In the genomic region with DNA sequence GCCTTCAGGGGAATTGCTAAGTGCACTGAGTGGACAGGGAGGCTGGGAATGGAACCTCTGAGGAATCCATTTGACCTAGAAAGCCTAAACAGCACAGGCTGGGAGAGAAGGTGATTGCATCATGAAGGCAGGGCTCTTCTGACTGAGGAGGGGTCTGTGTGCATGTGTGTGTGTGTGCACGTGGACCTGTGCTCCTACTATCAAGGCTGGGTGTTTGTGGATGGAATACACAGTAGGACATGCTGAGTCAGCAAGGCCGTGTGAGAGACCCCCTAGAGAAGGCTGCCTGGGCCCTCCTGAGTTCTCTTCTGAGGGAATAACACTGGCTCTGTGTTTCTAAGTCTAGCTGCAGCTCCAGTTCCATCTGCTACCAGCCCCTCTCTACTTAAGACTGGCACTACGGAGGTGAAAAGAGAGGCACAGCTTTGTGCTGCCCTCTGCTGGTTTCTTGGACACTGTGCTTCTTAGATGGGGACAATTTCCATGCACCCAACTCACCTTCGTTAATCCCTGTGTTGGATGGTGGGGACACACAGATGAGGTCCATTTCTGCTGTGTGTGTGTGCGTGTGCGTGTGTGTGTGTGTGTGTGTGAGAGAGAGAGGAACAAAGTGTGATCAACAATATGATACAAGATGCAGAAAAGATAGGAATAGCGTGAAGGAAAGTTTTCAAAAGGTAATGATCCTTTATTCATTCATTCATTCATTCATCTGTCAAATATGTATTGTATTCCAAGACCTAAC, we compare ENCODE assay signal across 8 cellular contexts. TPM values are rescaled to one million over a fixed set of nuclear protein-coding genes. Genes with fewer than 3 reads are reported as not detected.
DNase-seq lines count a peak whose midpoint lies in the region; ATAC-seq and TF ChIP-seq lines count a peak whose summit lies in the region.

No MANE protein-coding gene starts in this region.

- no TSS peak for BruUV-seq in Panc1 (replicated peaks; lab: Mats Ljungman, UMichigan)

- TF ChIP-seq CTCF in LNCAP (IDR thresholded peaks at IDR 0.05) (peak; percentile 90), Panc1 (IDR thresholded peaks at IDR 0.05) (peak; percentile 94), neutrophil (IDR thresholded peaks at IDR 0.05) (peak; percentile 80), suprapubic skin (IDR thresholded peaks at IDR 0.05) (peak; percentile 76 to 79)

- ATAC-seq in GM21576 (IDR thresholded peaks at IDR 0.05; ENCODE audit: unreplicated experiment) (peak; percentile 75), Panc1 (peak; percentile 97)

- H3K9me3 ChIP-seq in Panc1 (ENCODE audit: control insufficient read depth, insufficient read depth, low read depth, low read length) (no peaks in the 10 kb centered on the region), neutrophil (no peaks in the 10 kb centered on the region), suprapubic skin (no peaks in the 10 kb centered on the region)

- no peak overlapping the region for H3K27ac ChIP-seq in Panc1 (ENCODE audit: low read length)
- H3K27ac ChIP-seq in neutrophil, result no peak overlapping the region
- H3K27ac ChIP-seq in suprapubic skin, result no peak overlapping the region

- in situ Hi-C loops in Panc1 (cut with HindIII; ENCODE audit: low pct_unique_long_range_greater_than_20kb, low sequenced_read_pairs), result no loop called here

- H3K4me1 ChIP-seq in Panc1 (ENCODE audit: control insufficient read depth, insufficient read depth, low read length), result peaks cover 3% of the 10 kb centered on the region; the same call in 1 of the 2 replicates
- H3K4me1 ChIP-seq in neutrophil (ENCODE audit: control insufficient read depth in 1 of 2, insufficient read depth in 1 of 2, low read depth in 1 of 2, low read length in 1 of 2), result no peaks in the 10 kb centered on the region
- H3K4me1 ChIP-seq in suprapubic skin, result peaks cover 6% of the 10 kb centered on the region

- POLR2A ChIA-PET in Panc1 (lab: Charles Lee), result no interaction called here

- no peak for TF ChIP-seq POLR2A in suprapubic skin (IDR thresholded peaks at IDR 0.05)

- DNase-seq in D341Med (ENCODE audit: low spot score) (peak; percentile 77), Panc1 (ENCODE audit: low read depth, low spot score) (peak; percentile 77), activated T-cell treated with anti-CD3 and anti-CD28 coated beads for 48 hours (ENCODE audit: low read depth) (peak; percentile 40), fibroblast of peridontal ligament (ENCODE audit: extremely low read depth) (peak; percentile 92), suprapubic skin (ENCODE audit: low spot score in 2 of 2) (no peak)

- intact Hi-C loops in Panc1 (cut with micrococcal nuclease; ENCODE audit: unreplicated experiment), result loop anchor here (2.0 to 10.0 kb wide), 2 partner anchors 102 to 190 kb away; a partner anchor contains a TSS

- H3K36me3 ChIP-seq in Panc1 (ENCODE audit: control insufficient read depth, insufficient read depth, low read length), result no peaks in the 10 kb centered on the region
- H3K36me3 ChIP-seq in neutrophil, result no peaks in the 10 kb centered on the region
- no peaks in the 10 kb centered on the region for H3K36me3 ChIP-seq in suprapubic skin

- WGBS in suprapubic skin, result 19% methylated on average over 7 of the region's 7 CpGs

- CTCF ChIA-PET in Panc1 (lab: Charles Lee), result interaction anchor here (0.6 to 0.9 kb wide), 4 partner anchors 23 to 172 kb away, joined by 3 to 5 read pairs (median 4); no protein-coding TSS in a partner anchor

- no peak for TF ChIP-seq EP300 in suprapubic skin (IDR thresholded peaks at IDR 0.05)

- H3K27me3 ChIP-seq in Panc1 (ENCODE audit: control insufficient read depth, insufficient read depth, low read length) (no peaks in the 10 kb centered on the region; the same call in 1 of the 2 replicates), neutrophil (peaks cover 74% of the 10 kb centered on the region), suprapubic skin (peaks cover 14% of the 10 kb centered on the region)

- no peak overlapping the region for H3K4me3 ChIP-seq in Panc1 (ENCODE audit: low read depth in 2 of 2, low read length in 2 of 2)
- peak overlapping the region in 1 of 2 experiments; percentile 4 for H3K4me3 ChIP-seq in neutrophil (ENCODE audit: low read depth in 1 of 2, low read length in 1 of 2)
- H3K4me3 ChIP-seq in suprapubic skin, result no peak overlapping the region

RNA-seq across cellular contexts. Expression of gene EFCAB14, which starts 6.2 kb away (rescaled TPM):
- total RNA-seq in Panc1 (2021; ENCODE audit: unreplicated experiment), result 86.8 TPM
- 28.3 TPM for polyA plus RNA-seq in Panc1 (2012; ENCODE audit: insufficient read length)
- 100 to 1,000 TPM in 3 of 4 donors, 10 to 100 TPM in 1; 87.9 to 136 (median 121) TPM for total RNA-seq in suprapubic skin

RNA-seq across cellular contexts. Expression of gene TEX38, which starts 53.5 kb away (rescaled TPM):
- total RNA-seq in Panc1 (2021; ENCODE audit: unreplicated experiment) (not detected), suprapubic skin (not detected)
- not detected for polyA plus RNA-seq in Panc1 (2012; ENCODE audit: insufficient read length)

RNA-seq across cellular contexts. Expression of gene ATPAF1, which starts 57.0 kb away (rescaled TPM):
- total RNA-seq in Panc1 (2021; ENCODE audit: unreplicated experiment) (39.0 TPM), suprapubic skin (10 to 100 TPM; 29.0 to 43.6 (median 30.9) TPM)
- 33.8 TPM for polyA plus RNA-seq in Panc1 (2012; ENCODE audit: insufficient read length)

Comparison
In these comparisons a context has a peak if more than half of its experiments do, and no peak if none do; other contexts are left out.
1. DNase-seq: peak in D341Med (single experiment), Panc1 (single experiment), activated T-cell treated with anti-CD3 and anti-CD28 coated beads for 48 hours (single experiment) and fibroblast of peridontal ligament (single experiment); none in suprapubic skin (0 of 2).
2. Peak in every context shown above with its lines, with median percentiles within 50 percentile points of each other: CTCF ChIP-seq.